ENCODE assay signal across 39 cellular contexts in the genomic region with DNA sequence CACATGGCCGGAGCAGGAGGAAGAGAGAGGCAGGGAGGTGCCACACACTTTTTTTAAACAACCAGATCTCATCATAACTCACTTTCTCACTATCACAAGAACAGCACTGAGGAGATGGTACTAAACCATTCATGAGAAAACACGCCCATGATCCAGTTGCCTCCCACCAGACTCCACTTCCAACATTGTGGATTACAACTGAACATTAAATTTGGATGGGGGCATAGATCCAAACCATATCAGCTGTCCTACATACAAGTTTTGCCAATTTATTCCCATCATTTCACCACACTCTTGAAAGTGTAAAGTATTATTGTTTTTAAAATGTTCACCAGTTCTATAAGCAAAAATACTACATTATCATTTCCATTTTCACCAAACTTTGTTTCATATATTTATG. TPM values are rescaled to one million over a fixed set of nuclear protein-coding genes. Genes with fewer than 3 reads are reported as not detected.
"Had no signal": no experiment of that assay in that cellular context is flagged by ENCODE, and none has a peak within 500 bp of the region (broad histone marks: within the 10 kb centered on the region; RNA-seq: fewer than 3 reads in every experiment).

No MANE protein-coding gene starts in this region.

- FAIRE-seq: astrocyte, TTC549 had no signal

- H3K36me3 Mint-ChIP-seq: activated CD4-positive, alpha-beta memory T cell treated with anti-CD3 and anti-CD28 coated beads for 36 hours; activated CD8-positive, alpha-beta memory T cell treated with anti-CD3 and anti-CD28 coated beads, Interleukin-2, amount 10 ng/mL, durations not matched to agents 7 days and 5 days; activated naive CD4-positive, alpha-beta T cell treated with anti-CD3 and anti-CD28 coated beads, Interleukin-2, amount 10 ng/mL, durations not matched to agents 7 days and 5 days; activated naive CD4-positive, alpha-beta T cell treated with anti-CD3 and anti-CD28 coated beads, Interleukin-2, amount 50 U/mL, for 24 hours; activated naive CD8-positive, alpha-beta T cell; activated naive CD8-positive, alpha-beta T cell treated with anti-CD3 and anti-CD28 coated beads, Interleukin-2, amount 10 ng/mL, durations not matched to agents 7 days and 5 days had no signal

- H3K27me3 Mint-ChIP-seq: activated CD4-positive, alpha-beta T cell treated with anti-CD3 and anti-CD28 coated beads, Interleukin-2, amount 10 ng/mL, durations not matched to agents 24 days and 14 days; activated CD8-positive, alpha-beta memory T cell treated with anti-CD3 and anti-CD28 coated beads, Interleukin-2, amount 10 ng/mL, durations not matched to agents 7 days and 5 days; activated naive CD4-positive, alpha-beta T cell treated with anti-CD3 and anti-CD28 coated beads, Interleukin-2, amount 10 ng/mL, durations not matched to agents 7 days and 5 days; activated naive CD8-positive, alpha-beta T cell treated with anti-CD3 and anti-CD28 coated beads, Interleukin-2, amount 10 ng/mL, durations not matched to agents 7 days and 5 days; activated naive CD8-positive, alpha-beta T cell treated with anti-CD3 and anti-CD28 coated beads, Interleukin-2, amount 50 U/mL, for 24 hours had no signal

- H3K27me3 ChIP-seq: body of pancreas, brain microvascular endothelial cell, breast epithelium, cardiac muscle cell had no signal

- H3K27ac Mint-ChIP-seq: activated B cell treated with CpG ODN at 0.5 μM for 24 hours; activated CD4-positive, alpha-beta memory T cell treated with anti-CD3 and anti-CD28 coated beads for 36 hours; activated CD4-positive, alpha-beta T cell treated with anti-CD3 and anti-CD28 coated beads, Interleukin-2, amount 10 ng/mL, durations not matched to agents 24 days and 14 days; activated CD8-positive, alpha-beta memory T cell treated with anti-CD3 and anti-CD28 coated beads, Interleukin-2, amount 10 ng/mL, durations not matched to agents 7 days and 5 days; activated CD8-positive, alpha-beta T cell treated with anti-CD3 and anti-CD28 coated beads, Interleukin-2, amount 10 ng/mL, durations not matched to agents 7 days and 5 days; activated naive CD4-positive, alpha-beta T cell treated with anti-CD3 and anti-CD28 coated beads, Interleukin-2, amount 10 ng/mL, durations not matched to agents 7 days and 5 days; activated naive CD4-positive, alpha-beta T cell treated with anti-CD3 and anti-CD28 coated beads, Interleukin-2, amount 50 U/mL, for 24 hours; activated naive CD8-positive, alpha-beta T cell; activated naive CD8-positive, alpha-beta T cell treated with anti-CD3 and anti-CD28 coated beads, Interleukin-2, amount 10 ng/mL, durations not matched to agents 7 days and 5 days; activated naive CD8-positive, alpha-beta T cell treated with anti-CD3 and anti-CD28 coated beads, Interleukin-2, amount 50 U/mL, for 24 hours; activated T-cell treated with anti-CD3 and anti-CD28 coated beads, Interleukin-2, amount 50 U/mL, for 24 hours; activated T-helper 2 cell treated with anti-CD3 and anti-CD28 coated beads, Interferon-gamma antibody, Interleukin-2, Interleukin-4, amounts not matched to agents 10 μg/mL and 5 μg/mL and 100 μg/mL, durations not matched to agents 14 hours and 24 hours and 36 hours; T-helper 1 cell treated with Interleukin-12 subunit alpha and Interleukin-12 subunit beta and Interleukin-4 antibody, amounts not matched to agents 30 μg/mL and 1 μg/mL, for 36 hours; T-helper 2 cell treated with Interferon-gamma antibody and Interleukin-4, amounts not matched to agents 5 μg/mL and 100 μg/mL, for 36 hours had no signal

- H3K4me1 Mint-ChIP-seq: activated B cell treated with CpG ODN at 0.5 μM for 24 hours; activated CD4-positive, alpha-beta T cell treated with anti-CD3 and anti-CD28 coated beads, Interleukin-2, amount 10 ng/mL, durations not matched to agents 24 days and 14 days; activated CD8-positive, alpha-beta memory T cell treated with anti-CD3 and anti-CD28 coated beads, Interleukin-2, amount 10 ng/mL, durations not matched to agents 7 days and 5 days; activated naive CD4-positive, alpha-beta T cell treated with anti-CD3 and anti-CD28 coated beads, Interleukin-2, amount 10 ng/mL, durations not matched to agents 7 days and 5 days; activated naive CD4-positive, alpha-beta T cell treated with anti-CD3 and anti-CD28 coated beads, Interleukin-2, amount 50 U/mL, for 24 hours; activated naive CD8-positive, alpha-beta T cell treated with anti-CD3 and anti-CD28 coated beads, Interleukin-2, amount 10 ng/mL, durations not matched to agents 7 days and 5 days; activated naive CD8-positive, alpha-beta T cell treated with anti-CD3 and anti-CD28 coated beads, Interleukin-2, amount 50 U/mL, for 24 hours; central memory CD8-positive, alpha-beta T cell had no signal

- H3K4me3 Mint-ChIP-seq: activated B cell treated with CpG ODN at 0.5 μM for 24 hours; activated CD4-positive, alpha-beta memory T cell treated with anti-CD3 and anti-CD28 coated beads for 36 hours; activated CD4-positive, alpha-beta T cell treated with anti-CD3 and anti-CD28 coated beads, Interleukin-2, amount 10 ng/mL, durations not matched to agents 24 days and 14 days; activated CD8-positive, alpha-beta memory T cell treated with anti-CD3 and anti-CD28 coated beads, Interleukin-2, amount 10 ng/mL, durations not matched to agents 7 days and 5 days; activated CD8-positive, alpha-beta T cell treated with anti-CD3 and anti-CD28 coated beads, Interleukin-2, amount 10 ng/mL, durations not matched to agents 7 days and 5 days; activated naive CD4-positive, alpha-beta T cell treated with anti-CD3 and anti-CD28 coated beads, Interleukin-2, amount 10 ng/mL, durations not matched to agents 7 days and 5 days; activated naive CD4-positive, alpha-beta T cell treated with anti-CD3 and anti-CD28 coated beads, Interleukin-2, amount 50 U/mL, for 24 hours; activated naive CD8-positive, alpha-beta T cell; activated naive CD8-positive, alpha-beta T cell treated with anti-CD3 and anti-CD28 coated beads, Interleukin-2, amount 10 ng/mL, durations not matched to agents 7 days and 5 days; activated naive CD8-positive, alpha-beta T cell treated with anti-CD3 and anti-CD28 coated beads, Interleukin-2, amount 50 U/mL, for 24 hours; activated T-cell treated with anti-CD3 and anti-CD28 coated beads, Interleukin-2, amount 50 U/mL, for 24 hours; central memory CD8-positive, alpha-beta T cell; T-helper 1 cell treated with Interleukin-12 subunit alpha and Interleukin-12 subunit beta and Interleukin-4 antibody, amounts not matched to agents 30 μg/mL and 1 μg/mL, for 36 hours; T-helper 2 cell treated with Interferon-gamma antibody and Interleukin-4, amounts not matched to agents 5 μg/mL and 100 μg/mL, for 36 hours had no signal

- H3K4me1 ChIP-seq: body of pancreas, breast epithelium had no signal

- DNase-seq: activated B cell treated with CpG ODN at 0.5 μM for 24 hours; activated CD4-positive, alpha-beta memory T cell treated with anti-CD3 and anti-CD28 coated beads for 36 hours; activated CD4-positive, alpha-beta T cell treated with anti-CD3 and anti-CD28 coated beads for 4 hours; activated CD4-positive, alpha-beta T cell treated with anti-CD3 and anti-CD28 coated beads, Interleukin-2, amount 10 ng/mL, durations not matched to agents 24 days and 14 days; activated CD4-positive, alpha-beta T cell treated with anti-CD3 and anti-CD28 coated beads, Interleukin-2, amount 50 U/mL, for 1 hour; activated CD4-positive, alpha-beta T cell treated with anti-CD3 and anti-CD28 coated beads, Interleukin-2, amount 50 U/mL, for 4 hours; activated CD4-positive, CD25-positive, alpha-beta regulatory T cell treated with anti-CD3 and anti-CD28 coated beads, Interleukin-2, amount 50 U/mL, for 72 hours; activated CD8-positive, alpha-beta memory T cell treated with anti-CD3 and anti-CD28 coated beads for 24 hours; activated CD8-positive, alpha-beta memory T cell treated with anti-CD3 and anti-CD28 coated beads, Interleukin-2, amount 10 ng/mL, durations not matched to agents 7 days and 5 days; activated CD8-positive, alpha-beta memory T cell treated with anti-CD3 and anti-CD28 coated beads, Interleukin-2, amount 50 U/mL, for 48 hours; activated CD8-positive, alpha-beta T cell treated with anti-CD3 and anti-CD28 coated beads, Interleukin-2, amount 10 ng/mL, durations not matched to agents 7 days and 5 days; activated effector memory CD4-positive, alpha-beta T cell treated with Interleukin-2 at 50 U/mL for 16 hours; activated gamma-delta T cell; activated naive CD4-positive, alpha-beta T cell treated with anti-CD3 and anti-CD28 coated beads, Interleukin-2, amount 10 ng/mL, durations not matched to agents 7 days and 5 days; activated naive CD4-positive, alpha-beta T cell treated with Interleukin-2 at 50 U/mL for 16 hours; activated naive CD8-positive, alpha-beta T cell treated with anti-CD3 and anti-CD28 coated beads, Interleukin-2, amount 10 ng/mL, durations not matched to agents 7 days and 5 days; activated naive CD8-positive, alpha-beta T cell treated with anti-CD3 and anti-CD28 coated beads, Interleukin-2, amount 50 U/mL, for 24 hours; activated T-cell treated with anti-CD3 and anti-CD28 coated beads, Interleukin-2, amount 50 U/mL, for 24 hours; activated T-cell treated with anti-CD3 and anti-CD28 coated beads, Interleukin-2, amount 50 U/mL, for 48 hours; amniotic stem cell; aorta; body of pancreas; brain microvascular endothelial cell; caudate nucleus; cerebellar nuclear complex; T-helper 1 cell; T-helper 2 cell; T-helper 9 cell had no signal

- H3K27ac ChIP-seq: body of pancreas, brain microvascular endothelial cell, breast epithelium, cardiac muscle cell, VCaP had no signal

- H3K4me3 ChIP-seq: body of pancreas, breast epithelium, cardiac muscle cell had no signal

- H3K9me3 ChIP-seq: body of pancreas had no signal

- H3K9me3 Mint-ChIP-seq: activated CD4-positive, alpha-beta T cell treated with anti-CD3 and anti-CD28 coated beads, Interleukin-2, amount 10 ng/mL, durations not matched to agents 24 days and 14 days; activated naive CD8-positive, alpha-beta T cell treated with anti-CD3 and anti-CD28 coated beads, Interleukin-2, amount 50 U/mL, for 24 hours had no signal

- H3K36me3 ChIP-seq: brain microvascular endothelial cell, breast epithelium, cardiac muscle cell had no signal

RNA-seq across cellular contexts. Expression of a gene that starts 33.9 kb away (rescaled TPM):
- total RNA-seq: activated B cell treated with CpG ODN at 0.5 μM for 24 hours; activated CD4-positive, alpha-beta memory T cell treated with anti-CD3 and anti-CD28 coated beads for 36 hours; activated CD4-positive, alpha-beta T cell treated with anti-CD3 and anti-CD28 coated beads, Interleukin-2, amount 10 ng/mL, durations not matched to agents 24 days and 14 days; activated CD8-positive, alpha-beta memory T cell treated with anti-CD3 and anti-CD28 coated beads, Interleukin-2, amount 10 ng/mL, durations not matched to agents 7 days and 5 days; activated CD8-positive, alpha-beta T cell treated with anti-CD3 and anti-CD28 coated beads, Interleukin-2, amount 10 ng/mL, durations not matched to agents 7 days and 5 days; activated naive CD8-positive, alpha-beta T cell treated with anti-CD3 and anti-CD28 coated beads, Interleukin-2, amount 10 ng/mL, durations not matched to agents 7 days and 5 days; activated T-helper 2 cell treated with anti-CD3 and anti-CD28 coated beads, Interferon-gamma antibody, Interleukin-2, Interleukin-4, amounts not matched to agents 10 μg/mL and 5 μg/mL and 100 μg/mL, durations not matched to agents 14 hours and 24 hours and 36 hours; aorta; breast epithelium; cardiac muscle cell had no signal
- polyA plus RNA-seq: aorta, cardiac muscle cell had no signal
